In the genomic region with DNA sequence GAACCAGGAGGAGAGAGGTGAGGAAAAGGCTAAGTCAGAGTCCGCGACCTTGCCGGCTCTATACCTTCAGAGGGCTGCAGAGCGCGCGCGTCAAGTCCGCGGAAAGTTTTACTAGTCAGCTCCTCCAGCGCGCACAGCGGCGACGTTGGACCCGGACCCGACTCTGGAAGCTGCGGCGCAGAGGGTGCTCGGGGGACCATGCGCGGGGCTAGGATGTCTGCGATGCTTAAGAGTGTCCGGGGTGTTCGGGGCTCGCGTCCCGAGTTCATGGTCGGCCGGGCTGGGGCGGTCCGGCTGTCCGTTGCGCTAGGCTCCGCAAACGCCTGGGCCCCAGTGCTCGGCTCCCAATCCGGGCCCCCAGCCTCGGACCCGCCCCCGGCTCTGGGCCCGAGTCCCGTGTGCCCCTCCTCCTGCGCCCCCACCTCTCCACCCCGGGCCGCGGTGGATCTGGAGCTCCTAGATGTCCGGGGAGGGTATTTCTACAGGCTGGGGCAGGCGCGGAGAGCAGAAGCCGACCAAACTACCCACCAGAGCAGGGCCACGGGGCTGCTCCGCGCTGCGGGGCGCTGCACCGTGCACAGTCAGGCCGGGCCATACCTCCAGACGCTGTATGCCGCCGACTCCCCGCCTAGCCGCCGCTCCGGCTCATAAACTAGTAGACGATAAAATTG, we compare ENCODE assay signal across 1 cellular context.
TF ChIP-seq lines count a peak whose summit lies in the region.

TSS of gene LBX2 (minus strand) at position 335 of the 671 bp plus-strand sequence. CDS start at position 269, 66 bp downstream.

TF ChIP-seq in HepG2, 621 proteins besides CTCF, POLR2A, EP300 and RAD21 (continued from another document and continues in another):
- TF ChIP-seq ZNF121 (CRISPR knock-in tag; IDR thresholded peaks at IDR 0.05) (no peak; the same call in 1 of the 2 replicates), RFXANK (CRISPR knock-in tag; IDR thresholded peaks at IDR 0.05) (no peak), ZMYM4 (CRISPR knock-in tag; IDR thresholded peaks at IDR 0.05) (peak; percentile 5; the same call in 1 of the 2 replicates), SNAPC2 (CRISPR knock-in tag; IDR thresholded peaks at IDR 0.05) (no peak), MEIS2 (CRISPR knock-in tag; IDR thresholded peaks at IDR 0.05) (0 out of 2 replicates have a peak, but pooled peaks have one; percentile 27), ZNF292 (CRISPR knock-in tag; IDR thresholded peaks at IDR 0.05; ENCODE audit: borderline replicate concordance, low read depth) (peak; percentile 47), MYPOP (CRISPR knock-in tag; IDR thresholded peaks at IDR 0.05) (peak; percentile 30; the same call in 1 of the 2 replicates), AKNA (CRISPR knock-in tag; IDR thresholded peaks at IDR 0.05; ENCODE audit: borderline replicate concordance) (no peak), ZNF761 (CRISPR knock-in tag; conservative IDR thresholded peaks at IDR 0.05) (0 out of 2 replicates have a peak, but pooled peaks have one; percentile 53), NONO (IDR thresholded peaks at IDR 0.05) (no peak), NONO (CRISPR knock-in tag; conservative IDR thresholded peaks at IDR 0.05) (peak; percentile 40; the same call in 1 of the 2 replicates), AGO1 (IDR thresholded peaks at IDR 0.05; ENCODE audit: low read depth, low read length, poor library complexity, severe bottlenecking) (peak; percentile 84), ZNF160 (CRISPR knock-in tag; IDR thresholded peaks at IDR 0.05) (0 out of 2 replicates have a peak, but pooled peaks have one; percentile 36), ZNF780A (CRISPR knock-in tag; IDR thresholded peaks at IDR 0.05) (no peak), ZEB1 (IDR thresholded peaks at IDR 0.05; ENCODE audit: insufficient replicate concordance, low read depth) (no peak), ZNF543 (CRISPR knock-in tag; IDR thresholded peaks at IDR 0.05) (no peak), ZNF75D (CRISPR knock-in tag; IDR thresholded peaks at IDR 0.05; ENCODE audit: borderline replicate concordance) (no peak), ISL2 (CRISPR knock-in tag; IDR thresholded peaks at IDR 0.05) (0 out of 2 replicates have a peak, but pooled peaks have one; percentile 18), ZNF33A (CRISPR knock-in tag; IDR thresholded peaks at IDR 0.05; ENCODE audit: borderline replicate concordance) (no peak), SOX13 (IDR thresholded peaks at IDR 0.05) (no peak), SOX13 (CRISPR knock-in tag; conservative IDR thresholded peaks at IDR 0.05 in 1 of 2, IDR thresholded peaks at IDR 0.05 in 1 of 2) (no peak), ZSCAN31 (CRISPR knock-in tag; IDR thresholded peaks at IDR 0.05; ENCODE audit: low read depth) (peak; percentile 62; the same call in 1 of the 2 replicates), TBX2 (CRISPR knock-in tag; IDR thresholded peaks at IDR 0.05; ENCODE audit: borderline replicate concordance) (peak; percentile 61; the same call in 1 of the 2 replicates), KAT7 (CRISPR knock-in tag; IDR thresholded peaks at IDR 0.05; ENCODE audit: borderline replicate concordance) (0 out of 2 replicates have a peak, but pooled peaks have one; percentile 19), HNF4A (CRISPR knock-in tag; IDR thresholded peaks at IDR 0.05) (peak; percentile 24; the same call in 1 of the 2 replicates), ZNF703 (CRISPR knock-in tag; IDR thresholded peaks at IDR 0.05; ENCODE audit: borderline replicate concordance) (0 out of 2 replicates have a peak, but pooled peaks have one; percentile 15), ZBTB20 (CRISPR knock-in tag; IDR thresholded peaks at IDR 0.05; ENCODE audit: borderline replicate concordance, low read depth) (0 out of 2 replicates have a peak, but pooled peaks have one; percentile 44), ZNF768 (CRISPR knock-in tag; IDR thresholded peaks at IDR 0.05) (no peak), ZSCAN29 (CRISPR knock-in tag; conservative IDR thresholded peaks at IDR 0.05) (no peak), AKAP8 (CRISPR knock-in tag; IDR thresholded peaks at IDR 0.05) (peak; percentile 68; the same call in 1 of the 2 replicates), KDM2A (CRISPR knock-in tag; IDR thresholded peaks at IDR 0.05; ENCODE audit: borderline replicate concordance, low read depth) (peak; percentile 85), ZFY (CRISPR knock-in tag; IDR thresholded peaks at IDR 0.05) (peak; percentile 67), AGO2 (optimal IDR thresholded peaks at IDR 0.05; ENCODE audit: low read depth, low read length) (peak; percentile 92), ZNF460 (CRISPR knock-in tag; IDR thresholded peaks at IDR 0.05; ENCODE audit: borderline replicate concordance) (no peak), ZSCAN21 (CRISPR knock-in tag; IDR thresholded peaks at IDR 0.05; ENCODE audit: borderline replicate concordance) (0 out of 2 replicates have a peak, but pooled peaks have one; percentile 15), ZNF772 (CRISPR knock-in tag; IDR thresholded peaks at IDR 0.05) (peak; percentile 26; the same call in 1 of the 2 replicates), SMAD1 (CRISPR knock-in tag; IDR thresholded peaks at IDR 0.05; ENCODE audit: borderline replicate concordance, low read depth) (0 out of 2 replicates have a peak, but pooled peaks have one; percentile 40), CBX1 (IDR thresholded peaks at IDR 0.05; ENCODE audit: low read depth) (no peak), POLR2G (IDR thresholded peaks at IDR 0.05; ENCODE audit: low read depth, low read length) (0 out of 2 replicates have a peak, but pooled peaks have one; percentile 47), YY1 (IDR thresholded peaks at IDR 0.05; ENCODE audit: insufficient read depth, insufficient replicate concordance, low read depth, low read length) (no peak), HNRNPLL (IDR thresholded peaks at IDR 0.05; ENCODE audit: low read depth, low read length, poor library complexity, severe bottlenecking) (peak; percentile 95), ZBTB7B (CRISPR knock-in tag; IDR thresholded peaks at IDR 0.05) (0 out of 2 replicates have a peak, but pooled peaks have one; percentile 15), ZBTB21 (CRISPR knock-in tag; IDR thresholded peaks at IDR 0.05) (no peak), TFE3 (CRISPR knock-in tag; IDR thresholded peaks at IDR 0.05) (no peak)
- TF ChIP-seq, protein P1, sequence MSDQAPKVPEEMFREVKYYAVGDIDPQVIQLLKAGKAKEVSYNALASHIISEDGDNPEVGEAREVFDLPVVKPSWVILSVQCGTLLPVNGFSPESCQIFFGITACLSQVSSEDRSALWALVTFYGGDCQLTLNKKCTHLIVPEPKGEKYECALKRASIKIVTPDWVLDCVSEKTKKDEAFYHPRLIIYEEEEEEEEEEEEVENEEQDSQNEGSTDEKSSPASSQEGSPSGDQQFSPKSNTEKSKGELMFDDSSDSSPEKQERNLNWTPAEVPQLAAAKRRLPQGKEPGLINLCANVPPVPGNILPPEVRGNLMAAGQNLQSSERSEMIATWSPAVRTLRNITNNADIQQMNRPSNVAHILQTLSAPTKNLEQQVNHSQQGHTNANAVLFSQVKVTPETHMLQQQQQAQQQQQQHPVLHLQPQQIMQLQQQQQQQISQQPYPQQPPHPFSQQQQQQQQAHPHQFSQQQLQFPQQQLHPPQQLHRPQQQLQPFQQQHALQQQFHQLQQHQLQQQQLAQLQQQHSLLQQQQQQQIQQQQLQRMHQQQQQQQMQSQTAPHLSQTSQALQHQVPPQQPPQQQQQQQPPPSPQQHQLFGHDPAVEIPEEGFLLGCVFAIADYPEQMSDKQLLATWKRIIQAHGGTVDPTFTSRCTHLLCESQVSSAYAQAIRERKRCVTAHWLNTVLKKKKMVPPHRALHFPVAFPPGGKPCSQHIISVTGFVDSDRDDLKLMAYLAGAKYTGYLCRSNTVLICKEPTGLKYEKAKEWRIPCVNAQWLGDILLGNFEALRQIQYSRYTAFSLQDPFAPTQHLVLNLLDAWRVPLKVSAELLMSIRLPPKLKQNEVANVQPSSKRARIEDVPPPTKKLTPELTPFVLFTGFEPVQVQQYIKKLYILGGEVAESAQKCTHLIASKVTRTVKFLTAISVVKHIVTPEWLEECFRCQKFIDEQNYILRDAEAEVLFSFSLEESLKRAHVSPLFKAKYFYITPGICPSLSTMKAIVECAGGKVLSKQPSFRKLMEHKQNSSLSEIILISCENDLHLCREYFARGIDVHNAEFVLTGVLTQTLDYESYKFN (CRISPR knock-in tag; conservative IDR thresholded peaks at IDR 0.05) = 0 out of 2 replicates have a peak, but pooled peaks have one; percentile 20
- TF ChIP-seq, protein P2, sequence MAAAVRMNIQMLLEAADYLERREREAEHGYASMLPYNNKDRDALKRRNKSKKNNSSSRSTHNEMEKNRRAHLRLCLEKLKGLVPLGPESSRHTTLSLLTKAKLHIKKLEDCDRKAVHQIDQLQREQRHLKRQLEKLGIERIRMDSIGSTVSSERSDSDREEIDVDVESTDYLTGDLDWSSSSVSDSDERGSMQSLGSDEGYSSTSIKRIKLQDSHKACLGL (CRISPR knock-in tag; IDR thresholded peaks at IDR 0.05) = 0 out of 2 replicates have a peak, but pooled peaks have one; percentile 52
- TF ChIP-seq, protein P3, sequence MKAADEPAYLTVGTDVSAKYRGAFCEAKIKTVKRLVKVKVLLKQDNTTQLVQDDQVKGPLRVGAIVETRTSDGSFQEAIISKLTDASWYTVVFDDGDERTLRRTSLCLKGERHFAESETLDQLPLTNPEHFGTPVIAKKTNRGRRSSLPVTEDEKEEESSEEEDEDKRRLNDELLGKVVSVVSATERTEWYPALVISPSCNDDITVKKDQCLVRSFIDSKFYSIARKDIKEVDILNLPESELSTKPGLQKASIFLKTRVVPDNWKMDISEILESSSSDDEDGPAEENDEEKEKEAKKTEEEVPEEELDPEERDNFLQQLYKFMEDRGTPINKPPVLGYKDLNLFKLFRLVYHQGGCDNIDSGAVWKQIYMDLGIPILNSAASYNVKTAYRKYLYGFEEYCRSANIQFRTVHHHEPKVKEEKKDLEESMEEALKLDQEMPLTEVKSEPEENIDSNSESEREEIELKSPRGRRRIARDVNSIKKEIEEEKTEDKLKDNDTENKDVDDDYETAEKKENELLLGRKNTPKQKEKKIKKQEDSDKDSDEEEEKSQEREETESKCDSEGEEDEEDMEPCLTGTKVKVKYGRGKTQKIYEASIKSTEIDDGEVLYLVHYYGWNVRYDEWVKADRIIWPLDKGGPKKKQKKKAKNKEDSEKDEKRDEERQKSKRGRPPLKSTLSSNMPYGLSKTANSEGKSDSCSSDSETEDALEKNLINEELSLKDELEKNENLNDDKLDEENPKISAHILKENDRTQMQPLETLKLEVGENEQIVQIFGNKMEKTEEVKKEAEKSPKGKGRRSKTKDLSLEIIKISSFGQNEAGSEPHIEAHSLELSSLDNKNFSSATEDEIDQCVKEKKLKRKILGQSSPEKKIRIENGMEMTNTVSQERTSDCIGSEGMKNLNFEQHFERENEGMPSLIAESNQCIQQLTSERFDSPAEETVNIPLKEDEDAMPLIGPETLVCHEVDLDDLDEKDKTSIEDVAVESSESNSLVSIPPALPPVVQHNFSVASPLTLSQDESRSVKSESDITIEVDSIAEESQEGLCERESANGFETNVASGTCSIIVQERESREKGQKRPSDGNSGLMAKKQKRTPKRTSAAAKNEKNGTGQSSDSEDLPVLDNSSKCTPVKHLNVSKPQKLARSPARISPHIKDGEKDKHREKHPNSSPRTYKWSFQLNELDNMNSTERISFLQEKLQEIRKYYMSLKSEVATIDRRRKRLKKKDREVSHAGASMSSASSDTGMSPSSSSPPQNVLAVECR (CRISPR knock-in tag; IDR thresholded peaks at IDR 0.05; ENCODE audit: borderline replicate concordance) = peak; percentile 56; the same call in 1 of the 2 replicates
